In genomic region chr2:44269831-44270230, GRCh38 we compare ENCODE assay signal across 19 cellular contexts. TPM values are rescaled to one million over a fixed set of nuclear protein-coding genes. Genes with fewer than 3 reads are reported as not detected.
DNase-seq lines count a peak whose midpoint lies in the region; ATAC-seq and TF ChIP-seq lines count a peak whose summit lies in the region.
"Had no signal": no experiment of that assay in that cellular context is flagged by ENCODE, and none has a peak within 500 bp of the region (broad histone marks: within the 10 kb centered on the region; RNA-seq: fewer than 3 reads in every experiment).

No MANE protein-coding gene starts in this region.

- 80 to 100% methylated on average over 1 of the region's 1 CpG for WGBS in endodermal cell (ENCODE audit: insufficient coverage in 1 of 2, insufficient read length in 1 of 2), 2 experiments

- H3K36me3 ChIP-seq in GM23338 (ENCODE audit: insufficient read depth) (no peaks in the 10 kb centered on the region), endodermal cell (ENCODE audit: control insufficient read depth, insufficient read depth, low read length) (no peaks in the 10 kb centered on the region)

- TF ChIP-seq CTCF in GM23338 (conservative IDR thresholded peaks at IDR 0.05; ENCODE audit: low read depth in 2 of 2) (no peak), endodermal cell (conservative IDR thresholded peaks at IDR 0.05) (no peak)

- no peaks in the 10 kb centered on the region for H3K9me2 ChIP-seq in GM23338 (ENCODE audit: insufficient read depth)

- no peak overlapping the region for H3K4me3 ChIP-seq in GM23338
- no peak overlapping the region for H3K4me3 ChIP-seq in endodermal cell (ENCODE audit: low read length)

- no peak overlapping the region for H3K27ac ChIP-seq in GM23338 (ENCODE audit: low read depth)
- peak overlapping the region; percentile 65 for H3K27ac ChIP-seq in caudate nucleus (ENCODE audit: low read depth, low read length)
- H3K27ac ChIP-seq in endodermal cell (ENCODE audit: low read depth, low read length) = no peak overlapping the region
- H3K27ac ChIP-seq: HL-60, RWPE1 had no signal

- 0 out of 2 replicates have a peak overlapping the region, but pooled peaks have one; percentile 38 for H2AFZ ChIP-seq in GM23338

- intact Hi-C loops in left colon (cut with DNase I, micrococcal nuclease) = no loop called here

- no peaks in the 10 kb centered on the region for H3F3A ChIP-seq in GM23338 (replicated peaks; ENCODE audit: low read depth)

- DNase-seq in GM23338 (ENCODE audit: low spot score) (no peak), caudate nucleus (lab: John Stamatoyannopoulos, UW) (peak in 18 of 61 donors; percentile 2 to 26 (median 12)), left colon (no peak), superior temporal gyrus (ENCODE audit: extremely low spot score) (peak; percentile 75), endodermal cell (no peak)
- DNase-seq in NK-92 treated with Interleukin-12 subunit alpha and Interleukin-12 subunit beta, amount 100 ng/mL, for 24 hours (lab: John Stamatoyannopoulos, UW) = no peak
- DNase-seq in stimulated activated naive B cell treated with anti-CD40 and anti-IgM and Interleukin-4, amounts not matched to agents 10 μg/mL and 1 μg/mL and 100 μg/mL, for 72 hours = no peak
- DNase-seq in effector CD4-positive, alpha-beta T cell = no peak
- DNase-seq: AML-193; CD4-positive, CD25-positive, alpha-beta regulatory T cell; DND-41; GF-D8; NCI-H146; NCI-H2227 treated with DMSO at 0.1 percent for 48 hours; NCI-H526; OCI-M1 had no signal

- H3K27me3 Mint-ChIP-seq in GM23338 (ENCODE audit: insufficient read depth, low read depth, poor library complexity) = peaks cover 6% of the 10 kb centered on the region
- H3K27me3 Mint-ChIP-seq in stimulated activated naive B cell treated with anti-CD40 and anti-IgM and Interleukin-4, amounts not matched to agents 10 μg/mL and 1 μg/mL and 100 μg/mL, for 72 hours = no peaks in the 10 kb centered on the region
- no peaks in the 10 kb centered on the region for H3K27me3 Mint-ChIP-seq in endodermal cell (ENCODE audit: insufficient read depth)

- no peak overlapping the region for H3K4me3 Mint-ChIP-seq in GM23338
- H3K4me3 Mint-ChIP-seq in stimulated activated naive B cell treated with anti-CD40 and anti-IgM and Interleukin-4, amounts not matched to agents 10 μg/mL and 1 μg/mL and 100 μg/mL, for 72 hours = no peak overlapping the region
- no peak overlapping the region for H3K4me3 Mint-ChIP-seq in endodermal cell
- H3K4me3 Mint-ChIP-seq: CD4-positive, CD25-positive, alpha-beta regulatory T cell had no signal

- H3K4me2 ChIP-seq in GM23338 = no peak overlapping the region

- no peaks in the 10 kb centered on the region for H3K9me3 Mint-ChIP-seq in GM23338
- peaks cover 0 to 7% of the 10 kb centered on the region in 2 donors for H3K9me3 Mint-ChIP-seq in stimulated activated naive B cell treated with anti-CD40 and anti-IgM and Interleukin-4, amounts not matched to agents 10 μg/mL and 1 μg/mL and 100 μg/mL, for 72 hours
- H3K9me3 Mint-ChIP-seq in endodermal cell = peaks cover 3% of the 10 kb centered on the region
- H3K9me3 Mint-ChIP-seq: CD4-positive, CD25-positive, alpha-beta regulatory T cell had no signal

- H4K20me1 ChIP-seq in GM23338 (replicated peaks; ENCODE audit: insufficient read depth) = no peaks in the 10 kb centered on the region

- H3K4me1 ChIP-seq in GM23338 (ENCODE audit: insufficient read depth) (0 out of 2 replicates have a peak, but pooled peaks cover 4% of the 10 kb centered on the region), endodermal cell (ENCODE audit: control insufficient read depth, insufficient read depth, low read length) (peaks cover 6% of the 10 kb centered on the region)

- peaks cover 8% of the 10 kb centered on the region; the same call in 2 of the 3 replicates for H3K4me1 Mint-ChIP-seq in GM23338
- H3K4me1 Mint-ChIP-seq in stimulated activated naive B cell treated with anti-CD40 and anti-IgM and Interleukin-4, amounts not matched to agents 10 μg/mL and 1 μg/mL and 100 μg/mL, for 72 hours = peaks cover 0 to 2% of the 10 kb centered on the region in 2 donors
- peaks cover 18% of the 10 kb centered on the region for H3K4me1 Mint-ChIP-seq in endodermal cell
- H3K4me1 Mint-ChIP-seq: CD4-positive, CD25-positive, alpha-beta regulatory T cell had no signal

- H3K9me3 ChIP-seq in endodermal cell (ENCODE audit: control insufficient read depth, low read length) = no peaks in the 10 kb centered on the region

- H3K27ac Mint-ChIP-seq in GM23338 (no peak overlapping the region), endodermal cell (no peak overlapping the region)
- H3K27ac Mint-ChIP-seq in stimulated activated naive B cell treated with anti-CD40 and anti-IgM and Interleukin-4, amounts not matched to agents 10 μg/mL and 1 μg/mL and 100 μg/mL, for 72 hours = no peak overlapping the region
- H3K27ac Mint-ChIP-seq: CD4-positive, CD25-positive, alpha-beta regulatory T cell had no signal

- no peaks in the 10 kb centered on the region for H3K79me2 ChIP-seq in GM23338 (replicated peaks; ENCODE audit: insufficient read depth)

- H3K36me3 Mint-ChIP-seq in GM23338 (ENCODE audit: low read depth) (no peaks in the 10 kb centered on the region), endodermal cell (ENCODE audit: low read depth) (no peaks in the 10 kb centered on the region)
- H3K36me3 Mint-ChIP-seq in stimulated activated naive B cell treated with anti-CD40 and anti-IgM and Interleukin-4, amounts not matched to agents 10 μg/mL and 1 μg/mL and 100 μg/mL, for 72 hours = no peaks in the 10 kb centered on the region
- H3K36me3 Mint-ChIP-seq: CD4-positive, CD25-positive, alpha-beta regulatory T cell had no signal

- no peak for ATAC-seq in GM23338
- peak; percentile 15 for ATAC-seq in left colon
- no peak for ATAC-seq in stimulated activated naive B cell treated with anti-CD40 and anti-IgM and Interleukin-4, amounts not matched to agents 10 μg/mL and 1 μg/mL and 100 μg/mL, for 72 hours (replicated peaks)
- ATAC-seq: HCT116 had no signal

- no peaks in the 10 kb centered on the region for H3K27me3 ChIP-seq in GM23338 (ENCODE audit: insufficient read depth)
- no peaks in the 10 kb centered on the region for H3K27me3 ChIP-seq in endodermal cell (ENCODE audit: control insufficient read depth, insufficient read depth, low read length, poor library complexity, severe bottlenecking)

- H3K9ac ChIP-seq in endodermal cell (ENCODE audit: extremely low read depth, low read length, poor library complexity, severe bottlenecking) = no peak overlapping the region

TF ChIP-seq in GM23338, 12 proteins besides CTCF, POLR2A, EP300 and RAD21 (continues in another document):
- no peak for TF ChIP-seq NANOG (IDR thresholded peaks at IDR 0.05; ENCODE audit: borderline replicate concordance)
- TF ChIP-seq POLR2AphosphoS5 (IDR thresholded peaks at IDR 0.05; ENCODE audit: low read depth) = no peak
- TF ChIP-seq STAT1 (IDR thresholded peaks at IDR 0.05; ENCODE audit: unreplicated experiment) = no peak

RNA-seq across cellular contexts. Expression of gene SLC3A1, which starts 5.4 kb away (rescaled TPM):
- total RNA-seq in GM23338 (2014; rRNA removed; shearing (Covaris generic)) = 0.19 and 1.0 TPM in 2 replicates
- 0.42 and 0.70 TPM in 2 replicates for polyA plus RNA-seq in GM23338 (2016; fragmentation: Nextera tagmentation; extraction: Ambion mirVana)
- 10 to 100 TPM; 45.8 to 84.7 TPM for total RNA-seq in left colon
- total RNA-seq in endodermal cell = under 1 TPM; 0.18 to 0.24 TPM
- not detected for polyA plus RNA-seq in endodermal cell (2013, experiment 1 of 2)
- not detected for polyA plus RNA-seq in endodermal cell (2013, experiment 2 of 2)

Comparison
In these comparisons a context has a peak if more than half of its experiments do, and no peak if none do; other contexts are left out.
1. RNA of gene SLC3A1, which starts 5.4 kb away (total RNA-seq): 45.8 to 84.7 TPM in left colon; 0.19 to 1.0 TPM in GM23338 and 0.18 to 0.24 TPM in endodermal cell; every median in the first group is over 10 times any median in the second.